8 cellular contexts compared by ENCODE assay signal in genomic region chr1:83998599-83999315, GRCh38. TPM values are rescaled to one million over a fixed set of nuclear protein-coding genes. Genes with fewer than 3 reads are reported as not detected.
A peak's percentile ranks its signal among the peaks of the same experiment; 100 is the strongest.
DNase-seq lines count a peak whose midpoint lies in the region; ATAC-seq and TF ChIP-seq lines count a peak whose summit lies in the region.

A gene with protein sequence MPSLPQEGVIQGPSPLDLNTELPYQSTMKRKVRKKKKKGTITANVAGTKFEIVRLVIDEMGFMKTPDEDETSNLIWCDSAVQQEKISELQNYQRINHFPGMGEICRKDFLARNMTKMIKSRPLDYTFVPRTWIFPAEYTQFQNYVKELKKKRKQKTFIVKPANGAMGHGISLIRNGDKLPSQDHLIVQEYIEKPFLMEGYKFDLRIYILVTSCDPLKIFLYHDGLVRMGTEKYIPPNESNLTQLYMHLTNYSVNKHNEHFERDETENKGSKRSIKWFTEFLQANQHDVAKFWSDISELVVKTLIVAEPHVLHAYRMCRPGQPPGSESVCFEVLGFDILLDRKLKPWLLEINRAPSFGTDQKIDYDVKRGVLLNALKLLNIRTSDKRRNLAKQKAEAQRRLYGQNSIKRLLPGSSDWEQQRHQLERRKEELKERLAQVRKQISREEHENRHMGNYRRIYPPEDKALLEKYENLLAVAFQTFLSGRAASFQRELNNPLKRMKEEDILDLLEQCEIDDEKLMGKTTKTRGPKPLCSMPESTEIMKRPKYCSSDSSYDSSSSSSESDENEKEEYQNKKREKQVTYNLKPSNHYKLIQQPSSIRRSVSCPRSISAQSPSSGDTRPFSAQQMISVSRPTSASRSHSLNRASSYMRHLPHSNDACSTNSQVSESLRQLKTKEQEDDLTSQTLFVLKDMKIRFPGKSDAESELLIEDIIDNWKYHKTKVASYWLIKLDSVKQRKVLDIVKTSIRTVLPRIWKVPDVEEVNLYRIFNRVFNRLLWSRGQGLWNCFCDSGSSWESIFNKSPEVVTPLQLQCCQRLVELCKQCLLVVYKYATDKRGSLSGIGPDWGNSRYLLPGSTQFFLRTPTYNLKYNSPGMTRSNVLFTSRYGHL (minus strand): TSS chr1:83999132. CDS start chr1:83952211, 46,921 bp downstream.

- peaks cover 24% of the 10 kb centered on the region for H3K4me1 Mint-ChIP-seq in activated T-helper 1 cell treated with anti-CD3 and anti-CD28 coated beads, Interleukin-12 subunit alpha, Interleukin-12 subunit beta, Interleukin-2, Interleukin-4 antibody, amounts not matched to agents 30 ng/mL and 10 ng/mL and 1 ng/mL, durations not matched to agents 14 hours and 24 hours and 36 hours (ENCODE audit: low read depth)
- H3K4me1 Mint-ChIP-seq in nephron = peaks cover 47% of the 10 kb centered on the region
- peaks cover 13% of the 10 kb centered on the region for H3K4me1 Mint-ChIP-seq in stimulated activated naive CD8-positive, alpha-beta T cell treated with anti-CD3 and anti-CD28 coated beads, Interleukin-15, amount 100 ng/mL, for 72 hours

- no peaks in the 10 kb centered on the region for H4K20me1 ChIP-seq in OCI-LY3 (ENCODE audit: insufficient read depth, low read length)

- peak within 1 kb of the TSS; percentile 92 for H2AFZ ChIP-seq in OCI-LY3 (ENCODE audit: low read depth, low read length)

- peak within 1 kb of the TSS; percentile 94 for H3K4me3 ChIP-seq in OCI-LY3 (ENCODE audit: low read length)
- H3K4me3 ChIP-seq in fibroblast of pulmonary artery (replicated peaks; ENCODE audit: low read depth, low read length) = peak within 1 kb of the TSS; percentile 79

- peaks cover 60% of the 10 kb centered on the region for H3K27me3 Mint-ChIP-seq in activated T-helper 1 cell treated with anti-CD3 and anti-CD28 coated beads, Interleukin-12 subunit alpha, Interleukin-12 subunit beta, Interleukin-2, Interleukin-4 antibody, amounts not matched to agents 30 ng/mL and 10 ng/mL and 1 ng/mL, durations not matched to agents 14 hours and 24 hours and 36 hours (ENCODE audit: insufficient read depth)
- peaks cover 18% of the 10 kb centered on the region for H3K27me3 Mint-ChIP-seq in nephron (ENCODE audit: low read depth)
- H3K27me3 Mint-ChIP-seq in stimulated activated naive CD8-positive, alpha-beta T cell treated with anti-CD3 and anti-CD28 coated beads, Interleukin-15, amount 100 ng/mL, for 72 hours = peaks cover 83% of the 10 kb centered on the region

- ATAC-seq in GM21367 (IDR thresholded peaks at IDR 0.05; ENCODE audit: unreplicated experiment) = peak; percentile 84
- ATAC-seq in stimulated activated naive CD8-positive, alpha-beta T cell treated with anti-CD3 and anti-CD28 coated beads, Interleukin-15, amount 100 ng/mL, for 72 hours = peak; percentile 86

- DNase-seq in CMK (ENCODE audit: low read depth) = peak; percentile 49
- DNase-seq in HT-29 (ENCODE audit: low spot score) = peak; percentile 68
- peak; percentile 62 for DNase-seq in activated T-helper 1 cell treated with anti-CD3 and anti-CD28 coated beads, Interleukin-12 subunit alpha, Interleukin-12 subunit beta, Interleukin-2, Interleukin-4 antibody, amounts not matched to agents 30 ng/mL and 10 ng/mL and 1 ng/mL, durations not matched to agents 14 hours and 24 hours and 36 hours (ENCODE audit: low spot score)
- DNase-seq in fibroblast of pulmonary artery (ENCODE audit: low read depth) = peak; percentile 65
- peak; percentile 79 to 80 for DNase-seq in stimulated activated naive CD8-positive, alpha-beta T cell treated with anti-CD3 and anti-CD28 coated beads, Interleukin-15, amount 100 ng/mL, for 72 hours

- no peaks in the 10 kb centered on the region for H3K36me3 Mint-ChIP-seq in activated T-helper 1 cell treated with anti-CD3 and anti-CD28 coated beads, Interleukin-12 subunit alpha, Interleukin-12 subunit beta, Interleukin-2, Interleukin-4 antibody, amounts not matched to agents 30 ng/mL and 10 ng/mL and 1 ng/mL, durations not matched to agents 14 hours and 24 hours and 36 hours (ENCODE audit: low read depth)
- H3K36me3 Mint-ChIP-seq in nephron (ENCODE audit: low read depth) = no peaks in the 10 kb centered on the region

- TF ChIP-seq CTCF in OCI-LY3 (IDR thresholded peaks at IDR 0.05; ENCODE audit: low read depth, low read length) (no peak), fibroblast of pulmonary artery (IDR thresholded peaks at IDR 0.05; ENCODE audit: low read length, missing control alignments) (no peak), nephron (IDR thresholded peaks at IDR 0.05; ENCODE audit: unreplicated experiment in 3 of 3) (no peak)

- peaks cover 35% of the 10 kb centered on the region for H3K4me1 ChIP-seq in OCI-LY3 (ENCODE audit: low read length)

- H3K9me3 ChIP-seq in OCI-LY3 (ENCODE audit: insufficient read depth, low read length) = no peaks in the 10 kb centered on the region

- peaks cover 4% of the 10 kb centered on the region; the same call in 1 of the 2 replicates for H3K27me3 ChIP-seq in OCI-LY3 (ENCODE audit: low read depth, low read length)

- H3K9ac ChIP-seq in OCI-LY3 (ENCODE audit: low read length) = peak within 1 kb of the TSS; percentile 78

- no peaks in the 10 kb centered on the region for H3K36me3 ChIP-seq in OCI-LY3 (replicated peaks; ENCODE audit: low read depth, low read length)

- H3K27ac ChIP-seq in OCI-LY3 (ENCODE audit: low read length) = no peak within 1 kb of the TSS

- H3K4me3 Mint-ChIP-seq in activated T-helper 1 cell treated with anti-CD3 and anti-CD28 coated beads, Interleukin-12 subunit alpha, Interleukin-12 subunit beta, Interleukin-2, Interleukin-4 antibody, amounts not matched to agents 30 ng/mL and 10 ng/mL and 1 ng/mL, durations not matched to agents 14 hours and 24 hours and 36 hours = peak within 1 kb of the TSS; percentile 89
- H3K4me3 Mint-ChIP-seq in nephron = peak within 1 kb of the TSS; percentile 89 to 99 (median 96)
- H3K4me3 Mint-ChIP-seq in stimulated activated naive CD8-positive, alpha-beta T cell treated with anti-CD3 and anti-CD28 coated beads, Interleukin-15, amount 100 ng/mL, for 72 hours = peak within 1 kb of the TSS; percentile 87 to 93

- intact Hi-C loops in activated T-helper 1 cell treated with anti-CD3 and anti-CD28 coated beads, Interleukin-12 subunit alpha, Interleukin-12 subunit beta, Interleukin-2, Interleukin-4 antibody, amounts not matched to agents 30 ng/mL and 10 ng/mL and 1 ng/mL, durations not matched to agents 14 hours and 24 hours and 36 hours (cut with micrococcal nuclease) = loop anchor here (1.0 to 5.0 kb wide), 5 partner anchors 80 to 1279 kb away; partner anchors contain the start of genes BCL10, SAMD13 and SSX2IP

- peak within 1 kb of the TSS; percentile 91 for H3K4me2 ChIP-seq in OCI-LY3 (ENCODE audit: low read length)

- no peaks in the 10 kb centered on the region for H3K9me3 Mint-ChIP-seq in activated T-helper 1 cell treated with anti-CD3 and anti-CD28 coated beads, Interleukin-12 subunit alpha, Interleukin-12 subunit beta, Interleukin-2, Interleukin-4 antibody, amounts not matched to agents 30 ng/mL and 10 ng/mL and 1 ng/mL, durations not matched to agents 14 hours and 24 hours and 36 hours
- H3K9me3 Mint-ChIP-seq in nephron = no peaks in the 10 kb centered on the region
- H3K9me3 Mint-ChIP-seq in stimulated activated naive CD8-positive, alpha-beta T cell treated with anti-CD3 and anti-CD28 coated beads, Interleukin-15, amount 100 ng/mL, for 72 hours = no peaks in the 10 kb centered on the region

- H3K27ac Mint-ChIP-seq in activated T-helper 1 cell treated with anti-CD3 and anti-CD28 coated beads, Interleukin-12 subunit alpha, Interleukin-12 subunit beta, Interleukin-2, Interleukin-4 antibody, amounts not matched to agents 30 ng/mL and 10 ng/mL and 1 ng/mL, durations not matched to agents 14 hours and 24 hours and 36 hours = peak within 1 kb of the TSS; percentile 56
- H3K27ac Mint-ChIP-seq in nephron = peak within 1 kb of the TSS; percentile 79 to 92 (median 85)
- peak within 1 kb of the TSS; percentile 89 to 92 for H3K27ac Mint-ChIP-seq in stimulated activated naive CD8-positive, alpha-beta T cell treated with anti-CD3 and anti-CD28 coated beads, Interleukin-15, amount 100 ng/mL, for 72 hours

- H3K79me2 ChIP-seq in OCI-LY3 (ENCODE audit: low read length) = no peaks in the 10 kb centered on the region

RNA-seq across cellular contexts. Expression of the gene that starts here (rescaled TPM):
- 2.6 and 2.8 TPM in 2 replicates for total RNA-seq in HT-29 (2014; rRNA removed; shearing (Covaris generic))
- total RNA-seq in activated T-helper 1 cell treated with anti-CD3 and anti-CD28 coated beads, Interleukin-12 subunit alpha, Interleukin-12 subunit beta, Interleukin-2, Interleukin-4 antibody, amounts not matched to agents 30 ng/mL and 10 ng/mL and 1 ng/mL, durations not matched to agents 14 hours and 24 hours and 36 hours = 0.15 and 0.29 TPM in 2 replicates

Comparison
In these comparisons a context has a peak if more than half of its experiments do, and no peak if none do; other contexts are left out.
1. Peak in DNase-seq in activated T-helper 1 cell treated with anti-CD3 and anti-CD28 coated beads, Interleukin-12 subunit alpha, Interleukin-12 subunit beta, Interleukin-2, Interleukin-4 antibody, amounts not matched to agents 30 ng/mL and 10 ng/mL and 1 ng/mL, durations not matched to agents 14 hours and 24 hours and 36 hours; RNA of the gene not detected or under 1 TPM.